Comparison of ENCODE assay signal across 10 cellular contexts in the genomic region with DNA sequence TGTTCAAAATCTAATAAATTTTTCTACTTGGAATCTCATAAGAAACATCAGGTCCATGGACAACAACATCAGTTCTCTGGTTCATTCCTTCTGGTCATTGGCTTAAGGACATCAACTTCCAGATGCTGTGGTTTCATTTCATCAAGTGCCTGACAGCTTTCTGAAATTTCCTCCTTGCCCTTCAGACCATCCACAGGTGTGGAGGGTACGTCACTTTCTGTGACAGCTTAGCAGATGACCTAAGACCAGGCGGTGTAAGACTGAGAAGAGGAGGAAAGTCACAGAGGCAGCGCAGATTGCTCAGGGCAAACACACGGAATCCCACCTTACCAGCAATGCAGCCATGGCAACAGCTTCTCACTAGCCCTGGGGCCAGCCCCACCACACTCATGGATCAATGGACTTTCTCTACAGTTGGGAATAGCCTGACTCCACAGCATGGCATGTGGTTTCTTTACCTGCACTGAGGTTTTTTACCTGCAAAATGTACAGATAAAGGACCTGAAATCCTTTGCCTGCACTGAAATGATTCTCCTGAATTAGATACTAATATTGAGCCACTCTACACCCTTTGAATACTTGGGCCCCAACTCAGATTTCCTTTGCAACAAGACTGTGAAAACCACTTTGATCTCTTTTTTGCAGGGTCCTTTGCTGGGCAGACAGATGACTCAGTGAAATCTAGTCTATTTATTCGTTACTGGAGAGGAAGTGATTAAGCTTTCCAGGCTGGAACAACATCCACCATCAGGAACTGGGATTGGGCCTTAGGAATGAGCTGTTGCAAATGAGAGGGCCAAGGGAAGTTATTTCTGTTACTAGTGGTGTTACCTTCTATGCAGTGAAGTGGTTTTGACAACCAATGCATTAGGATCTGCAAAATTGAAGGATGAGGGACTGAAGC. TPM values are rescaled to one million over a fixed set of nuclear protein-coding genes. Genes with fewer than 3 reads are reported as not detected.
DNase-seq lines count a peak whose midpoint lies in the region; ATAC-seq, FAIRE-seq and TF ChIP-seq lines count a peak whose summit lies in the region.
"Had no signal": no experiment of that assay in that cellular context is flagged by ENCODE, and none has a peak within 500 bp of the region (broad histone marks: within the 10 kb centered on the region; RNA-seq: fewer than 3 reads in every experiment).

No MANE protein-coding gene starts in this region.

- H3K27me3 ChIP-seq in gastroesophageal sphincter: no peaks in the 10 kb centered on the region
- H3K27me3 ChIP-seq: breast epithelium had no signal

- TF ChIP-seq POLR2A in H54 (IDR thresholded peaks at IDR 0.05; ENCODE audit: low read depth, low read length) (no peak), gastroesophageal sphincter (IDR thresholded peaks at IDR 0.05) (no peak)

- WGBS in gastroesophageal sphincter (ENCODE audit: low coverage in 1 of 2), 2 donors: 79% methylated on average over 4 to 5 of the region's 5 CpGs

- FAIRE-seq in H54 (lab: Jason Lieb, UNC): peak; percentile 78

- ATAC-seq in gastroesophageal sphincter: no peak
- ATAC-seq in activated CD8-positive, alpha-beta T cell treated with anti-CD3 and anti-CD28 coated beads, Interleukin-2, amount 10 ng/mL, durations not matched to agents 7 days and 5 days: no peak

- CTCF ChIA-PET in activated CD8-positive, alpha-beta T cell treated with anti-CD3 and anti-CD28 coated beads, Interleukin-2, amount 10 ng/mL, durations not matched to agents 7 days and 5 days (lab: Charles Lee): interaction anchor here (0.6 to 6.6 kb wide), 21 partner anchors 8 to 1985 kb away, joined by 3 to 96 read pairs (median 3); partner anchors contain the start of gene FEM1C

- TF ChIP-seq CTCF in gastroesophageal sphincter (IDR thresholded peaks at IDR 0.05): no peak

- H3K36me3 ChIP-seq in gastroesophageal sphincter: peaks cover 0 to under 1% of the 10 kb centered on the region in 2 donors
- H3K36me3 ChIP-seq: breast epithelium had no signal

- H3K4me1 ChIP-seq in gastroesophageal sphincter: peaks cover 0 to 36% (median 8%) of the 10 kb centered on the region in 3 donors
- H3K4me1 ChIP-seq: breast epithelium had no signal

- no peaks in the 10 kb centered on the region for H3K36me3 Mint-ChIP-seq in activated CD8-positive, alpha-beta T cell treated with anti-CD3 and anti-CD28 coated beads, Interleukin-2, amount 10 ng/mL, durations not matched to agents 7 days and 5 days (ENCODE audit: low read depth)

- H3K9me3 ChIP-seq in gastroesophageal sphincter: no peaks in the 10 kb centered on the region
- H3K9me3 ChIP-seq: breast epithelium had no signal

- TF ChIP-seq EP300 in gastroesophageal sphincter (IDR thresholded peaks at IDR 0.05): no peak

- POLR2A ChIA-PET in activated CD8-positive, alpha-beta T cell treated with anti-CD3 and anti-CD28 coated beads, Interleukin-2, amount 10 ng/mL, durations not matched to agents 7 days and 5 days (lab: Charles Lee): interaction anchor here (0.6 to 1.4 kb wide), 2 partner anchors 31 to 503 kb away, joined by 3 to 5 read pairs; partner anchors contain the start of gene FEM1C

- H3K4me1 Mint-ChIP-seq in activated CD8-positive, alpha-beta T cell treated with anti-CD3 and anti-CD28 coated beads, Interleukin-2, amount 10 ng/mL, durations not matched to agents 7 days and 5 days (ENCODE audit: low read depth): no peaks in the 10 kb centered on the region

- no peak overlapping the region for H3K27ac ChIP-seq in gastroesophageal sphincter
- H3K27ac ChIP-seq: breast epithelium had no signal

- peak; percentile 40 for DNase-seq in GM03348 (ENCODE audit: low spot score)
- DNase-seq in H54 (ENCODE audit: insufficient read length, low spot score): peak; percentile 17
- peak; percentile 84 for DNase-seq in RPMI7951 (ENCODE audit: low read depth)
- DNase-seq in islet precursor cell: peak; percentile 54
- DNase-seq in cerebellar nuclear complex (lab: John Stamatoyannopoulos, UW): no peak
- DNase-seq in NCI-H1436 (lab: John Stamatoyannopoulos, UW): no peak
- no peak for DNase-seq in activated CD8-positive, alpha-beta T cell treated with anti-CD3 and anti-CD28 coated beads, Interleukin-2, amount 10 ng/mL, durations not matched to agents 7 days and 5 days

- no peak overlapping the region for H3K4me3 Mint-ChIP-seq in activated CD8-positive, alpha-beta T cell treated with anti-CD3 and anti-CD28 coated beads, Interleukin-2, amount 10 ng/mL, durations not matched to agents 7 days and 5 days
- H3K4me3 Mint-ChIP-seq: CD4-positive, alpha-beta memory T cell had no signal

- H3K27ac Mint-ChIP-seq in activated CD8-positive, alpha-beta T cell treated with anti-CD3 and anti-CD28 coated beads, Interleukin-2, amount 10 ng/mL, durations not matched to agents 7 days and 5 days: no peak overlapping the region
- H3K27ac Mint-ChIP-seq: CD4-positive, alpha-beta memory T cell had no signal

- no peak overlapping the region for H3K4me3 ChIP-seq in gastroesophageal sphincter
- H3K4me3 ChIP-seq: breast epithelium had no signal

- no peaks in the 10 kb centered on the region for H3K9me3 Mint-ChIP-seq in activated CD8-positive, alpha-beta T cell treated with anti-CD3 and anti-CD28 coated beads, Interleukin-2, amount 10 ng/mL, durations not matched to agents 7 days and 5 days (ENCODE audit: insufficient read depth)

- peaks cover 18% of the 10 kb centered on the region for H3K27me3 Mint-ChIP-seq in activated CD8-positive, alpha-beta T cell treated with anti-CD3 and anti-CD28 coated beads, Interleukin-2, amount 10 ng/mL, durations not matched to agents 7 days and 5 days (ENCODE audit: low read depth)

RNA-seq across cellular contexts. Expression of gene TICAM2, which starts 26.9 kb away (rescaled TPM):
- 6.4 and 11.7 TPM in 2 replicates for total RNA-seq in RPMI7951 (2014; rRNA removed; shearing (Covaris generic))
- total RNA-seq in gastroesophageal sphincter: 1 to 10 TPM; 1.2 to 4.7 (median 3.1) TPM
- total RNA-seq in activated CD8-positive, alpha-beta T cell treated with anti-CD3 and anti-CD28 coated beads, Interleukin-2, amount 10 ng/mL, durations not matched to agents 7 days and 5 days: under 1 TPM; 0.47 to 0.55 TPM

RNA-seq across cellular contexts. Expression of gene FEM1C, which starts 30.8 kb away (rescaled TPM):
- total RNA-seq in RPMI7951 (2014; rRNA removed; shearing (Covaris generic)): 11.4 and 14.3 TPM in 2 replicates
- 10 to 100 TPM; 32.0 to 73.9 (median 44.7) TPM for total RNA-seq in gastroesophageal sphincter
- 10 to 100 TPM; 13.6 to 15.0 TPM for total RNA-seq in activated CD8-positive, alpha-beta T cell treated with anti-CD3 and anti-CD28 coated beads, Interleukin-2, amount 10 ng/mL, durations not matched to agents 7 days and 5 days

RNA-seq across cellular contexts. Expression of gene TMED7, which starts 50.4 kb away (rescaled TPM):
- total RNA-seq in RPMI7951 (2014; rRNA removed; shearing (Covaris generic)): 97.2 and 118 TPM in 2 replicates
- total RNA-seq in gastroesophageal sphincter: 100 to 1,000 TPM; 100 to 148 (median 120) TPM
- total RNA-seq in activated CD8-positive, alpha-beta T cell treated with anti-CD3 and anti-CD28 coated beads, Interleukin-2, amount 10 ng/mL, durations not matched to agents 7 days and 5 days: 10 to 100 TPM; 40.5 to 48.9 TPM

Comparison
In these comparisons a context has a peak if more than half of its experiments do, and no peak if none do; other contexts are left out.
1. DNase-seq: peak in GM03348 (single experiment), H54 (single experiment), RPMI7951 (single experiment) and islet precursor cell (single experiment); none in cerebellar nuclear complex (0 of 2), NCI-H1436 (single experiment) and activated CD8-positive, alpha-beta T cell treated with anti-CD3 and anti-CD28 coated beads, Interleukin-2, amount 10 ng/mL, durations not matched to agents 7 days and 5 days (single experiment).